In genomic region chr6:150439373-150439772, GRCh38 we compare ENCODE assay signal across 27 cellular contexts.
"Had no signal": no experiment of that assay in that cellular context is flagged by ENCODE, and none has a peak within 500 bp of the region (broad histone marks: within the 10 kb centered on the region; RNA-seq: fewer than 3 reads in every experiment).

No MANE protein-coding gene starts in this region.

- H3K27ac ChIP-seq: neutrophil, pancreas, psoas muscle, right lobe of liver, sigmoid colon, stomach, thoracic aorta, thyroid gland, tibial nerve, upper lobe of left lung, vagina had no signal

- H3K4me3 ChIP-seq: pancreas, psoas muscle, right lobe of liver, sigmoid colon, stomach, thoracic aorta, thyroid gland, tibial nerve, upper lobe of left lung, vagina had no signal

- H3K36me3 ChIP-seq: neutrophil, pancreas, right lobe of liver, sigmoid colon, stomach, thoracic aorta, thyroid gland, tibial nerve, upper lobe of left lung, vagina had no signal

- H3K27ac Mint-ChIP-seq: natural killer cell treated with Interleukin-12 subunit alpha and Interleukin-12 subunit beta and Interleukin-15 and Interleukin-18, amount 100 ng/mL, for 72 hours; nephron progenitor cell; stimulated activated effector memory CD8-positive, alpha-beta T cell treated with anti-CD3 and anti-CD28 coated beads, Interleukin-12 subunit alpha, Interleukin-12 subunit beta, amount 100 ng/mL, for 72 hours; stimulated activated naive B cell treated with anti-CD40 and anti-IgM and Interleukin-4, amounts not matched to agents 10 μg/mL and 1 μg/mL and 100 μg/mL, for 72 hours; stimulated activated naive CD8-positive, alpha-beta T cell treated with anti-CD3 and anti-CD28 coated beads, Interleukin-15, Interleukin-2, amounts not matched to agents 100 ng/mL and 50 ng/mL, for 24 hours had no signal

- FAIRE-seq: pancreas, small intestine, urothelium cell line had no signal

- H3K27me3 ChIP-seq: neutrophil, pancreas, right lobe of liver, sigmoid colon, stomach, thyroid gland, tibial nerve, upper lobe of left lung, vagina had no signal

- H3K4me1 ChIP-seq: pancreas, psoas muscle, right lobe of liver, sigmoid colon, stomach, tibial nerve, upper lobe of left lung, vagina had no signal

- H3K4me1 Mint-ChIP-seq: nephron progenitor cell; neural crest cell; stimulated activated naive B cell treated with anti-CD40 and anti-IgM and Interleukin-4, amounts not matched to agents 10 μg/mL and 1 μg/mL and 100 μg/mL, for 72 hours had no signal

- ATAC-seq: natural killer cell treated with Interleukin-12 subunit alpha and Interleukin-12 subunit beta and Interleukin-15 and Interleukin-18, amount 100 ng/mL, for 72 hours; pancreas; psoas muscle; right cardiac atrium; right lobe of liver; stimulated activated effector memory CD8-positive, alpha-beta T cell treated with anti-CD3 and anti-CD28 coated beads, Interleukin-12 subunit alpha, Interleukin-12 subunit beta, amount 100 ng/mL, for 72 hours; stimulated activated naive B cell treated with anti-CD40 and anti-IgM and Interleukin-4, amounts not matched to agents 10 μg/mL and 1 μg/mL and 100 μg/mL, for 72 hours had no signal

- DNase-seq: nephron progenitor cell; nucleus accumbens; pancreas; psoas muscle; right cardiac atrium; right lobe of liver; sigmoid colon; small intestine; stimulated activated CD4-positive, alpha-beta T cell treated with anti-CD3 and anti-CD28 coated beads, Interleukin-15, amount 100 ng/mL, for 24 hours; stimulated activated CD4-positive, alpha-beta T cell treated with anti-CD3 and anti-CD28 coated beads, Interleukin-2, amount 100 ng/mL, for 24 hours; stimulated activated CD4-positive, alpha-beta T cell treated with anti-CD3 and anti-CD28 coated beads, Interleukin-2, amount 100 ng/mL, for 48 hours; stimulated activated CD4-positive, alpha-beta T cell treated with anti-CD3 and anti-CD28 coated beads, Interleukin-4, amount 100 ng/mL, for 24 hours; stimulated activated naive B cell treated with anti-CD40 and anti-IgM and Interleukin-4, amounts not matched to agents 10 μg/mL and 1 μg/mL and 100 μg/mL, for 72 hours; stimulated activated naive CD4-positive, alpha-beta T cell treated with Interleukin-2 at 50 U/mL for 16 hours; stomach; thyroid gland; trophoblast cell; upper lobe of left lung had no signal

- H3K27me3 Mint-ChIP-seq: stimulated activated naive CD8-positive, alpha-beta T cell treated with anti-CD3 and anti-CD28 coated beads, Interleukin-15, Interleukin-2, amounts not matched to agents 100 ng/mL and 50 ng/mL, for 24 hours had no signal

- H3K4me3 Mint-ChIP-seq: natural killer cell treated with Interleukin-12 subunit alpha and Interleukin-12 subunit beta and Interleukin-15 and Interleukin-18, amount 100 ng/mL, for 72 hours; nephron progenitor cell; neural crest cell; stimulated activated effector memory CD8-positive, alpha-beta T cell treated with anti-CD3 and anti-CD28 coated beads, Interleukin-12 subunit alpha, Interleukin-12 subunit beta, amount 100 ng/mL, for 72 hours; stimulated activated naive B cell treated with anti-CD40 and anti-IgM and Interleukin-4, amounts not matched to agents 10 μg/mL and 1 μg/mL and 100 μg/mL, for 72 hours; stimulated activated naive CD8-positive, alpha-beta T cell treated with anti-CD3 and anti-CD28 coated beads, Interleukin-15, Interleukin-2, amounts not matched to agents 100 ng/mL and 50 ng/mL, for 24 hours had no signal

- H3K36me3 Mint-ChIP-seq: natural killer cell treated with Interleukin-12 subunit alpha and Interleukin-12 subunit beta and Interleukin-15 and Interleukin-18, amount 100 ng/mL, for 72 hours; stimulated activated effector memory CD8-positive, alpha-beta T cell treated with anti-CD3 and anti-CD28 coated beads, Interleukin-12 subunit alpha, Interleukin-12 subunit beta, amount 100 ng/mL, for 72 hours had no signal

- H3K9me3 ChIP-seq: neutrophil, pancreas, psoas muscle, thoracic aorta, thyroid gland, vagina had no signal
